In genomic region chr4:139624441-139625130, GRCh38 we compare ENCODE assay signal across 23 cellular contexts.
"Had no signal": no experiment of that assay in that cellular context is flagged by ENCODE, and none has a peak within 500 bp of the region (broad histone marks: within the 10 kb centered on the region; RNA-seq: fewer than 3 reads in every experiment).

No MANE protein-coding gene starts in this region.

- H3K4me1 Mint-ChIP-seq: immature natural killer cell; naive thymus-derived CD4-positive, alpha-beta T cell had no signal

- H3K36me3 Mint-ChIP-seq: immature natural killer cell had no signal

- H3K36me3 ChIP-seq: gastrocnemius medialis, heart right ventricle, pancreas, stomach, thoracic aorta, transverse colon had no signal

- DNase-seq: cortex of kidney; effector memory CD4-positive, alpha-beta T cell; gastrocnemius medialis; heart right ventricle; hypothalamus; immature natural killer cell; left cardiac atrium; mesenchymal stem cell; naive thymus-derived CD4-positive, alpha-beta T cell; occipital lobe; small intestine; stimulated activated CD4-positive, alpha-beta T cell treated with anti-CD3 and anti-CD28 coated beads, Interleukin-12 subunit alpha, Interleukin-12 subunit beta, amount 100 ng/mL, for 4 hours; stimulated activated naive CD4-positive, alpha-beta T cell; transverse colon had no signal

- H3K4me3 ChIP-seq: dorsolateral prefrontal cortex, gastrocnemius medialis, heart right ventricle, lung, pancreas, stomach, thoracic aorta, transverse colon had no signal

- H3K4me1 ChIP-seq: heart right ventricle, pancreas, transverse colon had no signal

- H3K4me3 Mint-ChIP-seq: immature natural killer cell; naive thymus-derived CD4-positive, alpha-beta T cell had no signal

- ATAC-seq: esophagus mucosa; gastrocnemius medialis; heart right ventricle; left cardiac atrium; left ventricle myocardium superior; naive thymus-derived CD4-positive, alpha-beta T cell; pancreas; right cardiac atrium had no signal

- H3K9me3 ChIP-seq: gastrocnemius medialis, heart right ventricle, pancreas, stomach, thoracic aorta, transverse colon had no signal

- H3K27ac ChIP-seq: dorsolateral prefrontal cortex, gastrocnemius medialis, heart right ventricle, pancreas, stomach, thoracic aorta, transverse colon had no signal

- H3K27ac Mint-ChIP-seq: immature natural killer cell; naive thymus-derived CD4-positive, alpha-beta T cell; progenitor cell of endocrine pancreas had no signal

- H3K27me3 ChIP-seq: dorsolateral prefrontal cortex, gastrocnemius medialis, pancreas, stomach, transverse colon had no signal

- H3K9me3 Mint-ChIP-seq: immature natural killer cell; naive thymus-derived CD4-positive, alpha-beta T cell had no signal
